9 cellular contexts compared by ENCODE assay signal in genomic region chr13:41130356-41130755, GRCh38. TPM values are rescaled to one million over a fixed set of nuclear protein-coding genes. Genes with fewer than 3 reads are reported as not detected.
A peak's percentile ranks its signal among the peaks of the same experiment; 100 is the strongest.
DNase-seq lines count a peak whose midpoint lies in the region; ATAC-seq and TF ChIP-seq lines count a peak whose summit lies in the region.
"Had no signal": no experiment of that assay in that cellular context is flagged by ENCODE, and none has a peak within 500 bp of the region (broad histone marks: within the 10 kb centered on the region; RNA-seq: fewer than 3 reads in every experiment).

No MANE protein-coding gene starts in this region.

- POLR2A ChIA-PET in Caco-2 (lab: Charles Lee) = no interaction called here

- TF ChIP-seq CTCF in Caco-2 (IDR thresholded peaks at IDR 0.05; ENCODE audit: insufficient read depth in 1 of 2, low read depth in 1 of 2, low read length in 1 of 2, severe bottlenecking in 1 of 2, unreplicated experiment in 1 of 2) = no peak

- intact Hi-C loops in Caco-2 (cut with micrococcal nuclease; ENCODE audit: unreplicated experiment) = no loop called here

- H3K9me3 Mint-ChIP-seq in Caco-2 (ENCODE audit: unreplicated experiment) = no peaks in the 10 kb centered on the region
- peaks cover 2% of the 10 kb centered on the region for H3K9me3 Mint-ChIP-seq in activated naive CD8-positive, alpha-beta T cell treated with anti-CD3 and anti-CD28 coated beads for 36 hours

- H4K20me1 ChIP-seq in Karpas-422 (ENCODE audit: insufficient read depth, low read depth, low read length) = no peaks in the 10 kb centered on the region; the same call in 1 of the 2 replicates

- no peak overlapping the region for H3K27ac Mint-ChIP-seq in Caco-2 (ENCODE audit: unreplicated experiment)
- peak overlapping the region; percentile 93 for H3K27ac Mint-ChIP-seq in activated naive CD8-positive, alpha-beta T cell treated with anti-CD3 and anti-CD28 coated beads for 36 hours

- H3K79me2 ChIP-seq in Karpas-422 (ENCODE audit: low read length) = peaks cover 46% of the 10 kb centered on the region

- H3K4me3 ChIP-seq in Caco-2 (ENCODE audit: low read depth, low read length) (no peak overlapping the region; the same call in 1 of the 2 replicates), Karpas-422 (ENCODE audit: low read length) (peak overlapping the region; percentile 30; the same call in 1 of the 2 replicates), muscle layer of duodenum (ENCODE audit: low read depth in 1 of 2, low read length in 2 of 2) (peak overlapping the region; percentile 27 to 80)

- H3K4me1 ChIP-seq in Caco-2 (no peaks in the 10 kb centered on the region), Karpas-422 (ENCODE audit: low read length) (peaks cover 33% of the 10 kb centered on the region), muscle layer of duodenum (ENCODE audit: control insufficient read depth in 1 of 2, insufficient read depth in 2 of 2, low read length in 2 of 2) (peaks cover 12 to 52% of the 10 kb centered on the region in 2 donors)

- H2AFZ ChIP-seq in Karpas-422 (ENCODE audit: low read length) = no peak overlapping the region

- DNase-seq in Caco-2 (no peak), Karpas-422 (no peak), KG1 (lab: John Stamatoyannopoulos, UW) (no peak)
- DNase-seq in activated naive CD8-positive, alpha-beta T cell treated with anti-CD3 and anti-CD28 coated beads for 36 hours = no peak
- DNase-seq: small intestine had no signal

- no peak overlapping the region for H3K9ac ChIP-seq in Karpas-422 (ENCODE audit: low read length)

- peak overlapping the region; percentile 89 for H3K4me3 Mint-ChIP-seq in Caco-2 (ENCODE audit: unreplicated experiment)
- H3K4me3 Mint-ChIP-seq in activated naive CD8-positive, alpha-beta T cell treated with anti-CD3 and anti-CD28 coated beads for 36 hours = peak overlapping the region; percentile 93

- ATAC-seq in GM19023 (IDR thresholded peaks at IDR 0.05; ENCODE audit: unreplicated experiment) = no peak
- no peak for ATAC-seq in esophagus mucosa
- ATAC-seq in HG03097 (IDR thresholded peaks at IDR 0.05; ENCODE audit: low FRiP score, unreplicated experiment) = no peak

- BruUV-seq in Caco-2 (replicated peaks; lab: Mats Ljungman, UMichigan) = no TSS peak

- no peaks in the 10 kb centered on the region for H3K9me2 ChIP-seq in Karpas-422 (replicated peaks; ENCODE audit: insufficient read depth, low read length)

- peak overlapping the region; percentile 83 for H3K4me2 ChIP-seq in Karpas-422 (ENCODE audit: low read depth, low read length, poor library complexity, severe bottlenecking)

- H3K36me3 ChIP-seq in Caco-2 (ENCODE audit: control insufficient read depth, insufficient read depth, low read length) = no peaks in the 10 kb centered on the region
- H3K36me3 ChIP-seq in Karpas-422 (ENCODE audit: insufficient read depth, low read length) = peaks cover 15% of the 10 kb centered on the region
- H3K36me3 ChIP-seq in muscle layer of duodenum (ENCODE audit: control insufficient read depth in 1 of 2, insufficient read depth in 2 of 2, low read length in 2 of 2) = no peaks in the 10 kb centered on the region

- H3K27ac ChIP-seq in Karpas-422 (ENCODE audit: low read length) (no peak overlapping the region), muscle layer of duodenum (ENCODE audit: low read length) (no peak overlapping the region)

- H3K4me1 Mint-ChIP-seq in Caco-2 (ENCODE audit: low read depth, unreplicated experiment) = peaks cover 20% of the 10 kb centered on the region
- peaks cover 35% of the 10 kb centered on the region for H3K4me1 Mint-ChIP-seq in activated naive CD8-positive, alpha-beta T cell treated with anti-CD3 and anti-CD28 coated beads for 36 hours

- H3K27me3 ChIP-seq in Caco-2 (replicated peaks; ENCODE audit: control insufficient read depth, insufficient read depth, low read length) (no peaks in the 10 kb centered on the region), Karpas-422 (ENCODE audit: low read length) (no peaks in the 10 kb centered on the region), muscle layer of duodenum (ENCODE audit: low read depth, low read length) (no peaks in the 10 kb centered on the region)

- H3K9me3 ChIP-seq in Caco-2 = no peaks in the 10 kb centered on the region
- no peaks in the 10 kb centered on the region for H3K9me3 ChIP-seq in Karpas-422 (ENCODE audit: low read length)
- no peaks in the 10 kb centered on the region for H3K9me3 ChIP-seq in muscle layer of duodenum (ENCODE audit: control insufficient read depth in 1 of 2, low read length in 2 of 2)

- no peaks in the 10 kb centered on the region for H3K27me3 Mint-ChIP-seq in Caco-2 (ENCODE audit: insufficient read depth, unreplicated experiment)
- no peaks in the 10 kb centered on the region for H3K27me3 Mint-ChIP-seq in activated naive CD8-positive, alpha-beta T cell treated with anti-CD3 and anti-CD28 coated beads for 36 hours

- H3K36me3 Mint-ChIP-seq in Caco-2 (ENCODE audit: insufficient read depth, unreplicated experiment) = peaks cover 8% of the 10 kb centered on the region
- H3K36me3 Mint-ChIP-seq in activated naive CD8-positive, alpha-beta T cell treated with anti-CD3 and anti-CD28 coated beads for 36 hours = peaks cover 31% of the 10 kb centered on the region

- CTCF ChIA-PET in Caco-2 (lab: Charles Lee) = no interaction called here

RNA-seq across cellular contexts. Expression of gene KBTBD6, which starts 2.2 kb away (rescaled TPM):
- total RNA-seq in Caco-2 (2022) (9.3 and 9.5 TPM in 2 replicates), esophagus mucosa (2.9 TPM)
- 7.5 TPM in 2 replicates for total RNA-seq in Karpas-422 (2014; rRNA removed; shearing (Covaris generic); ENCODE audit: low replicate concordance)
- total RNA-seq in activated naive CD8-positive, alpha-beta T cell treated with anti-CD3 and anti-CD28 coated beads for 36 hours = 1 to 10 TPM; 5.4 to 5.8 TPM
